9 cellular contexts compared by ENCODE assay signal in the genomic region with DNA sequence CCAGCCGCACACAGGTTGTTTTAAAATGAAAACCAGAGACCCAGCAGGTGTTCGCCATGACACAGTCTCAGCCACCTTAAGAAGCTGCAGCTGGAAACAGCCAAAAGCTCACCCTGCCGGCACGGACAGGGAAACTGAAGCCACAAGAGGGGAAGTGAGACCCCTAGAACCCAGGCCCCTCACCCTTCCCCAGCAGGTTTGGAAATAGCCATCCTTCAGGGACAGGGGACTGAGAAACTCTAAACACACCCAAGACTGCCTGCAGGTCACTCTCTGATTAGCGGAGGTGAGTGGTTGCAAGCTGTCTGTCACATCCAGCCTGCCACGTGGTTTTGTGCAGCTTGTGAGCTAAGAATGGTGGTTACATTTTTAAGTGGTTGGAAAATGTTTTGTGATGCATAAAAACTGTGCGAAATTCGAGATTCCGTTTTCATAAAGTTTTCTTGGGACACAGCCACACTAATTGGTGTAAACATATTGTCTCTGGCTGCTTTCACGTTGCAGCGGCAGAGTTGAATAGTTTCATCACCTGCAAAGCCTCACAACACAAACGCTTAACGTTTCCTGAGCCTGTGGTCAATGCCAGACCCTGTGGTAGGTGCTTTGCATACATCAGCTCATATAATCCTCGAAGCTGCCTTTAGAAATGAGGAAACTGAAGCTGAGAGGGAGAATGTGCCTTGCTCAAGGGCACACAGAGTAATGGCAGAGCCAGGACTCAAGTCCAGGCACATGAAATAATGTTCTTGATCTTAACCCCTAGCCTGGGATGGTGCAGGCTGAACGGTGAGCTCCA. TPM values are rescaled to one million over a fixed set of nuclear protein-coding genes. Genes with fewer than 3 reads are reported as not detected.
DNase-seq lines count a peak whose midpoint lies in the region; ATAC-seq and TF ChIP-seq lines count a peak whose summit lies in the region.
"Had no signal": no experiment of that assay in that cellular context is flagged by ENCODE, and none has a peak within 500 bp of the region (broad histone marks: within the 10 kb centered on the region; RNA-seq: fewer than 3 reads in every experiment).

No MANE protein-coding gene starts in this region.

- H3K27ac Mint-ChIP-seq in natural killer cell = peak overlapping the region; percentile 92 to 100

- H3K27ac ChIP-seq in KOPT-K1 (ENCODE audit: low read depth, low read length, poor library complexity, severe bottlenecking) (peak overlapping the region; percentile 99), brain microvascular endothelial cell (no peak overlapping the region)

- peaks cover 48 to 56% of the 10 kb centered on the region in 2 donors for H3K4me1 Mint-ChIP-seq in natural killer cell

- no peaks in the 10 kb centered on the region for H3K36me3 ChIP-seq in H7 (replicated peaks; ENCODE audit: control insufficient read depth, insufficient read depth, low read length)
- H3K36me3 ChIP-seq in KOPT-K1 (ENCODE audit: insufficient read depth, low read length) = no peaks in the 10 kb centered on the region
- H3K36me3 ChIP-seq in brain microvascular endothelial cell (replicated peaks) = no peaks in the 10 kb centered on the region

- H3K27me3 ChIP-seq in H7 (ENCODE audit: control insufficient read depth, insufficient read depth, low read length) = no peaks in the 10 kb centered on the region
- no peaks in the 10 kb centered on the region for H3K27me3 ChIP-seq in brain microvascular endothelial cell (replicated peaks)

- H3K9me3 ChIP-seq in KOPT-K1 (ENCODE audit: insufficient read depth, low read length, poor library complexity, severe bottlenecking) = no peaks in the 10 kb centered on the region

- in situ Hi-C loops in brain microvascular endothelial cell (cut with HindIII; ENCODE audit: low pct_ligation_motif_present, low sequenced_read_pairs) = no loop called here

- intact Hi-C loops in natural killer cell (cut with micrococcal nuclease) = loop anchor here (2.0 to 10.0 kb wide), 2 partner anchors 95 to 301 kb away; partner anchors contain the start of genes CMKLR1 and CORO1C

- DNase-seq in NCI-H2171 treated with DMSO at 0.1 percent for 48 hours (lab: John Stamatoyannopoulos, UW) (peak; percentile 32), NCI-H2171 (lab: John Stamatoyannopoulos, UW) (no peak), H7 (peak; percentile 57), natural killer cell (peak; percentile 50), brain microvascular endothelial cell (no peak), retina (no peak)
- peak; percentile 65 to 68 for DNase-seq in activated T-cell treated with anti-CD3 and anti-CD28 coated beads, Interleukin-2, amount 50 U/mL, for 48 hours

- peak overlapping the region; percentile 100 for H3K4me3 Mint-ChIP-seq in natural killer cell
- H3K4me3 Mint-ChIP-seq: nephron had no signal

- no peak overlapping the region for H3K4me3 ChIP-seq in H7 (ENCODE audit: insufficient read depth, low read depth, low read length)
- no peak overlapping the region for H3K4me3 ChIP-seq in brain microvascular endothelial cell (ENCODE audit: low read depth, low read length)

- TF ChIP-seq CTCF in natural killer cell (IDR thresholded peaks at IDR 0.05) (no peak), brain microvascular endothelial cell (IDR thresholded peaks at IDR 0.05; ENCODE audit: low read depth, low read length, missing control alignments) (no peak)

- ATAC-seq in natural killer cell = peak; percentile 24 to 43 (median 29)

- H3K27me3 Mint-ChIP-seq in natural killer cell (ENCODE audit: low read depth in 2 of 2) = no peaks in the 10 kb centered on the region

- peaks cover 7% of the 10 kb centered on the region for H3K36me3 Mint-ChIP-seq in natural killer cell

- H3K9me3 Mint-ChIP-seq in natural killer cell = no peaks in the 10 kb centered on the region
- H3K9me3 Mint-ChIP-seq: nephron had no signal

RNA-seq across cellular contexts. Expression of gene SELPLG, which starts 1.7 kb away (rescaled TPM):
- 0.10 and 0.15 TPM in 2 replicates for total RNA-seq in H7 (2014; rRNA removed; shearing (Covaris generic))
- total RNA-seq in natural killer cell = 100 to 1,000 TPM; 179 to 201 (median 201) TPM

RNA-seq across cellular contexts. Expression of gene TMEM119, which starts 37.5 kb away (rescaled TPM):
- total RNA-seq in H7 (2014; rRNA removed; shearing (Covaris generic)) = 0.24 and 0.85 TPM in 2 replicates
- 1 to 10 TPM in 1 of 3 donors, under 1 TPM in 2; 0.70 to 3.4 (median 0.71) TPM for total RNA-seq in natural killer cell

Comparison
In these comparisons a context has a peak if more than half of its experiments do, and no peak if none do; other contexts are left out.
1. DNase-seq: peak in NCI-H2171 treated with DMSO at 0.1 percent for 48 hours (single experiment), H7 (single experiment), activated T-cell treated with anti-CD3 and anti-CD28 coated beads, Interleukin-2, amount 50 U/mL, for 48 hours (2 of 2) and natural killer cell (single experiment); none in NCI-H2171 (single experiment), brain microvascular endothelial cell (single experiment) and retina (single experiment).
2. RNA of gene SELPLG, which starts 1.7 kb away (total RNA-seq): 179 to 201 TPM in natural killer cell; 0.10 to 0.15 TPM in H7; every median in the first group is over 100 times any median in the second.